ENCODE assay signal across 2 cellular contexts in the genomic region with DNA sequence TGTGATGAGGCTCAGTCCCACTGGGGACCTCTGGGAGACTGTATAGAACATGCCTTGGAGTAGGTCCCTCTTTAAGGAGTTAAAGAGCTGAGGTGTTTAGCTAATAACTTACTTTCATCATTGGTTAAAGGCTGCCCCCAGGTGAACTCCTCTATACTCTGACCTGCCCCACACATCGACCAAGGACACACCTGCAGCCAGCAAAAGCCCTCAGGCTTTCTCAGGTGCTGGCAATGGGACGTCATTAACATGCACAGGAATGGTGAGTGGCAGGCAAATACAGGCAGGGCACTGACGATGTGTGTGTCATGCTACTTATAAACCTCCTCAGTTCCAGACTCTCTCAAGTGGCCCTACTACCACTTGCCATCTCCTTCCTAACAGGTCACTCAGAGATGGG.
TF ChIP-seq lines count a peak whose summit lies in the region.

No MANE protein-coding gene starts in this region.

TF ChIP-seq in GM23338, 12 proteins besides CTCF, POLR2A, EP300 and RAD21 (continued from another document):
- no peak for TF ChIP-seq STAT1 (IDR thresholded peaks at IDR 0.05; ENCODE audit: unreplicated experiment)
- TF ChIP-seq ZNF331 (CRISPR knock-in tag; IDR thresholded peaks at IDR 0.05; ENCODE audit: low read depth): no peak
- TF ChIP-seq ZNF114 (CRISPR knock-in tag; IDR thresholded peaks at IDR 0.05): no peak
- TF ChIP-seq EZH2 (IDR thresholded peaks at IDR 0.05; ENCODE audit: low read depth, unreplicated experiment): no peak
- TF ChIP-seq EZH2phosphoT487 (IDR thresholded peaks at IDR 0.05; ENCODE audit: unreplicated experiment): no peak
- no peak for TF ChIP-seq NANOG (IDR thresholded peaks at IDR 0.05; ENCODE audit: borderline replicate concordance)
- TF ChIP-seq, protein P1, sequence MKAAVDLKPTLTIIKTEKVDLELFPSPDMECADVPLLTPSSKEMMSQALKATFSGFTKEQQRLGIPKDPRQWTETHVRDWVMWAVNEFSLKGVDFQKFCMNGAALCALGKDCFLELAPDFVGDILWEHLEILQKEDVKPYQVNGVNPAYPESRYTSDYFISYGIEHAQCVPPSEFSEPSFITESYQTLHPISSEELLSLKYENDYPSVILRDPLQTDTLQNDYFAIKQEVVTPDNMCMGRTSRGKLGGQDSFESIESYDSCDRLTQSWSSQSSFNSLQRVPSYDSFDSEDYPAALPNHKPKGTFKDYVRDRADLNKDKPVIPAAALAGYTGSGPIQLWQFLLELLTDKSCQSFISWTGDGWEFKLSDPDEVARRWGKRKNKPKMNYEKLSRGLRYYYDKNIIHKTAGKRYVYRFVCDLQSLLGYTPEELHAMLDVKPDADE (IDR thresholded peaks at IDR 0.05): no peak
- TF ChIP-seq JUNB (IDR thresholded peaks at IDR 0.05; ENCODE audit: unreplicated experiment): no peak
- TF ChIP-seq CREB1 (CRISPR knock-in tag; IDR thresholded peaks at IDR 0.05; ENCODE audit: low read depth): no peak
- TF ChIP-seq, protein P2, sequence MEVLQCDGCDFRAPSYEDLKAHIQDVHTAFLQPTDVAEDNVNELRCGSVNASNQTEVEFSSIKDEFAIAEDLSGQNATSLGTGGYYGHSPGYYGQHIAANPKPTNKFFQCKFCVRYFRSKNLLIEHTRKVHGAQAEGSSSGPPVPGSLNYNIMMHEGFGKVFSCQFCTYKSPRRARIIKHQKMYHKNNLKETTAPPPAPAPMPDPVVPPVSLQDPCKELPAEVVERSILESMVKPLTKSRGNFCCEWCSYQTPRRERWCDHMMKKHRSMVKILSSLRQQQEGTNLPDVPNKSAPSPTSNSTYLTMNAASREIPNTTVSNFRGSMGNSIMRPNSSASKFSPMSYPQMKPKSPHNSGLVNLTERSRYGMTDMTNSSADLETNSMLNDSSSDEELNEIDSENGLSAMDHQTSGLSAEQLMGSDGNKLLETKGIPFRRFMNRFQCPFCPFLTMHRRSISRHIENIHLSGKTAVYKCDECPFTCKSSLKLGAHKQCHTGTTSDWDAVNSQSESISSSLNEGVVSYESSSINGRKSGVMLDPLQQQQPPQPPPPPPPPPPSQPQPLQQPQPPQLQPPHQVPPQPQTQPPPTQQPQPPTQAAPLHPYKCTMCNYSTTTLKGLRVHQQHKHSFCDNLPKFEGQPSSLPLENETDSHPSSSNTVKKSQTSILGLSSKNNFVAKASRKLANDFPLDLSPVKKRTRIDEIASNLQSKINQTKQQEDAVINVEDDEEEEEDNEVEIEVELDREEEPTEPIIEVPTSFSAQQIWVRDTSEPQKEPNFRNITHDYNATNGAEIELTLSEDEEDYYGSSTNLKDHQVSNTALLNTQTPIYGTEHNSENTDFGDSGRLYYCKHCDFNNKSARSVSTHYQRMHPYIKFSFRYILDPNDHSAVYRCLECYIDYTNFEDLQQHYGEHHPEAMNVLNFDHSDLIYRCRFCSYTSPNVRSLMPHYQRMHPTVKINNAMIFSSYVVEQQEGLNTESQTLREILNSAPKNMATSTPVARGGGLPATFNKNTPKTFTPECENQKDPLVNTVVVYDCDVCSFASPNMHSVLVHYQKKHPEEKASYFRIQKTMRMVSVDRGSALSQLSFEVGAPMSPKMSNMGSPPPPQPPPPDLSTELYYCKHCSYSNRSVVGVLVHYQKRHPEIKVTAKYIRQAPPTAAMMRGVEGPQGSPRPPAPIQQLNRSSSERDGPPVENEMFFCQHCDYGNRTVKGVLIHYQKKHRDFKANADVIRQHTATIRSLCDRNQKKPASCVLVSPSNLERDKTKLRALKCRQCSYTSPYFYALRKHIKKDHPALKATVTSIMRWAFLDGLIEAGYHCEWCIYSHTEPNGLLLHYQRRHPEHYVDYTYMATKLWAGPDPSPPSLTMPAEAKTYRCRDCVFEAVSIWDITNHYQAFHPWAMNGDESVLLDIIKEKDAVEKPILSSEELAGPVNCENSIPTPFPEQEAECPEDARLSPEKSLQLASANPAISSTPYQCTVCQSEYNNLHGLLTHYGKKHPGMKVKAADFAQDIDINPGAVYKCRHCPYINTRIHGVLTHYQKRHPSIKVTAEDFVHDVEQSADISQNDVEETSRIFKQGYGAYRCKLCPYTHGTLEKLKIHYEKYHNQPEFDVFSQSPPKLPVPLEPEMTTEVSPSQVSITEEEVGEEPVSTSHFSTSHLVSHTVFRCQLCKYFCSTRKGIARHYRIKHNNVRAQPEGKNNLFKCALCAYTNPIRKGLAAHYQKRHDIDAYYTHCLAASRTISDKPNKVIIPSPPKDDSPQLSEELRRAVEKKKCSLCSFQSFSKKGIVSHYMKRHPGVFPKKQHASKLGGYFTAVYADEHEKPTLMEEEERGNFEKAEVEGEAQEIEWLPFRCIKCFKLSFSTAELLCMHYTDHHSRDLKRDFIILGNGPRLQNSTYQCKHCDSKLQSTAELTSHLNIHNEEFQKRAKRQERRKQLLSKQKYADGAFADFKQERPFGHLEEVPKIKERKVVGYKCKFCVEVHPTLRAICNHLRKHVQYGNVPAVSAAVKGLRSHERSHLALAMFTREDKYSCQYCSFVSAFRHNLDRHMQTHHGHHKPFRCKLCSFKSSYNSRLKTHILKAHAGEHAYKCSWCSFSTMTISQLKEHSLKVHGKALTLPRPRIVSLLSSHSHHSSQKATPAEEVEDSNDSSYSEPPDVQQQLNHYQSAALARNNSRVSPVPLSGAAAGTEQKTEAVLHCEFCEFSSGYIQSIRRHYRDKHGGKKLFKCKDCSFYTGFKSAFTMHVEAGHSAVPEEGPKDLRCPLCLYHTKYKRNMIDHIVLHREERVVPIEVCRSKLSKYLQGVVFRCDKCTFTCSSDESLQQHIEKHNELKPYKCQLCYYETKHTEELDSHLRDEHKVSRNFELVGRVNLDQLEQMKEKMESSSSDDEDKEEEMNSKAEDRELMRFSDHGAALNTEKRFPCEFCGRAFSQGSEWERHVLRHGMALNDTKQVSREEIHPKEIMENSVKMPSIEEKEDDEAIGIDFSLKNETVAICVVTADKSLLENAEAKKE (CRISPR knock-in tag; IDR thresholded peaks at IDR 0.05): no peak

TF ChIP-seq in WTC11, 78 proteins besides CTCF, POLR2A, EP300 and RAD21 (continued from another document):
- TF ChIP-seq, protein P3, sequence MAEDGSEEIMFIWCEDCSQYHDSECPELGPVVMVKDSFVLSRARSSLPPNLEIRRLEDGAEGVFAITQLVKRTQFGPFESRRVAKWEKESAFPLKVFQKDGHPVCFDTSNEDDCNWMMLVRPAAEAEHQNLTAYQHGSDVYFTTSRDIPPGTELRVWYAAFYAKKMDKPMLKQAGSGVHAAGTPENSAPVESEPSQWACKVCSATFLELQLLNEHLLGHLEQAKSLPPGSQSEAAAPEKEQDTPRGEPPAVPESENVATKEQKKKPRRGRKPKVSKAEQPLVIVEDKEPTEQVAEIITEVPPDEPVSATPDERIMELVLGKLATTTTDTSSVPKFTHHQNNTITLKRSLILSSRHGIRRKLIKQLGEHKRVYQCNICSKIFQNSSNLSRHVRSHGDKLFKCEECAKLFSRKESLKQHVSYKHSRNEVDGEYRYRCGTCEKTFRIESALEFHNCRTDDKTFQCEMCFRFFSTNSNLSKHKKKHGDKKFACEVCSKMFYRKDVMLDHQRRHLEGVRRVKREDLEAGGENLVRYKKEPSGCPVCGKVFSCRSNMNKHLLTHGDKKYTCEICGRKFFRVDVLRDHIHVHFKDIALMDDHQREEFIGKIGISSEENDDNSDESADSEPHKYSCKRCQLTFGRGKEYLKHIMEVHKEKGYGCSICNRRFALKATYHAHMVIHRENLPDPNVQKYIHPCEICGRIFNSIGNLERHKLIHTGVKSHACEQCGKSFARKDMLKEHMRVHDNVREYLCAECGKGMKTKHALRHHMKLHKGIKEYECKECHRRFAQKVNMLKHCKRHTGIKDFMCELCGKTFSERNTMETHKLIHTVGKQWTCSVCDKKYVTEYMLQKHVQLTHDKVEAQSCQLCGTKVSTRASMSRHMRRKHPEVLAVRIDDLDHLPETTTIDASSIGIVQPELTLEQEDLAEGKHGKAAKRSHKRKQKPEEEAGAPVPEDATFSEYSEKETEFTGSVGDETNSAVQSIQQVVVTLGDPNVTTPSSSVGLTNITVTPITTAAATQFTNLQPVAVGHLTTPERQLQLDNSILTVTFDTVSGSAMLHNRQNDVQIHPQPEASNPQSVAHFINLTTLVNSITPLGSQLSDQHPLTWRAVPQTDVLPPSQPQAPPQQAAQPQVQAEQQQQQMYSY (CRISPR knock-in tag; IDR thresholded peaks at IDR 0.05): no peak
- TF ChIP-seq JUN (CRISPR knock-in tag; IDR thresholded peaks at IDR 0.05): no peak
- no peak for TF ChIP-seq NFE2L1 (CRISPR knock-in tag; IDR thresholded peaks at IDR 0.05)
